8 cellular contexts compared by ENCODE assay signal in the genomic region with DNA sequence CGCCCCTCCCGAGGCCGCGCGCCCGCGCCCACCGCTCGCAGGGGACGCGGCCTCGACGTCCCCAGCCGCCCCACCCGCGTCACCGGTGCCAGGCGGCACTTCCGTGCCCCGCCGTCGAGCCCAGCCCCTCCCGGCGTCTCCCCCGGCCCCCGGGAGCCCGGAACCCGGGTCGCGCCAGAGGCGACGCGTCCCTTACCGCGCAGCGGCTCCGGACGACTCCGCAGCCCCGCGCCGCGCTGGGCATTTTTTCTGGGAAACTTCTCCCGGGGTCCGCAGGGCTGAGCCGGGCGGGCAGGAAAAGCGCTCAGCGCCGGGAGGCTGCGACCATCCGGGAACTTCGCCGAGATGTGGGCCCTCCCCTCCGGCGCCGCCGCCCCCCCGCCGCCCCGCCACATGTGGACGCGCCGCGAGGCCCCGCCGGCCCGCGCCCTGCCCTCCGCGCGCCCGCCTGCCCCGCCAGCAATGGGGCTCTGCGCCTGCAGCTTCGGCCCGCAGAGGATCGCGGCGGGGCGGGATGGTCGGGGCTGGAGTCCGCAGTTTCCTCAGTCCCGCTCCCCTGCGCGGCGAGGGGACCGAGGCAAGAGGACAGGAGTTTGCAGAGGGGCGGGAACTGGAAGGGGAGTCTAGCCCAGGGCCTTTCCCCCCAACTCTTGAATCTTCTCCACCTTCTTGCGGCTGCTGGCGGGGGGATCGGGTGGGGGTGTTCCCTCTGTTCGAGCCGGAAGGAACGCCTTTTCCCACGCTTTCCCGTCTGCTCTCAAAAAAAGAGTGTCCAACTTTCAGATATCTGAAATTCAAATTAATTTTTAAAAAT.
DNase-seq lines count a peak whose midpoint lies in the region; ATAC-seq, FAIRE-seq and TF ChIP-seq lines count a peak whose summit lies in the region.

No MANE protein-coding gene starts in this region.

- H3K9ac ChIP-seq in HUES64 (ENCODE audit: low read depth, low read length), result peak overlapping the region; percentile 73

- BruUV-seq in Caco-2 (replicated peaks; lab: Mats Ljungman, UMichigan), result no TSS peak

- FAIRE-seq in bronchial epithelial cell (lab: Jason Lieb, UNC), result no peak

- H3K9me3 ChIP-seq in Caco-2 (no peaks in the 10 kb centered on the region), HUES64 (ENCODE audit: insufficient read depth, low read depth, low read length) (no peaks in the 10 kb centered on the region), spleen (no peaks in the 10 kb centered on the region)

- TF ChIP-seq CTCF in Caco-2 (IDR thresholded peaks at IDR 0.05; ENCODE audit: insufficient read depth in 1 of 2, low read depth in 1 of 2, low read length in 1 of 2, severe bottlenecking in 1 of 2, unreplicated experiment in 1 of 2) (no peak), WI38 (IDR thresholded peaks at IDR 0.05; ENCODE audit: low read depth, low read length) (no peak), bronchial epithelial cell (IDR thresholded peaks at IDR 0.05; ENCODE audit: insufficient read depth, low read length, severe bottlenecking) (no peak), spleen (IDR thresholded peaks at IDR 0.05 in 8 of 11, conservative IDR thresholded peaks at IDR 0.05 in 3 of 11) (no peak)

- no peaks in the 10 kb centered on the region for H3K36me3 Mint-ChIP-seq in Caco-2 (ENCODE audit: insufficient read depth, unreplicated experiment)

- under 1% methylated on average over 95 of the region's 97 CpGs for WGBS in HUES64
- 0 to 1% (median 1%) methylated on average over 13 to 97 of the region's 97 CpGs for WGBS in spleen, 5 donors

- no peak overlapping the region for H3K27ac ChIP-seq in HUES64 (ENCODE audit: low read depth, low read length)
- H3K27ac ChIP-seq in spleen, result peak overlapping the region; percentile 83 to 93 (median 90)

- H3K4me1 ChIP-seq in Caco-2, result 0 out of 2 replicates have a peak, but pooled peaks cover 11% of the 10 kb centered on the region
- peaks cover 12% of the 10 kb centered on the region for H3K4me1 ChIP-seq in HUES64 (ENCODE audit: insufficient read depth, low read length)
- H3K4me1 ChIP-seq in spleen, result peaks cover 13 to 76% (median 32%) of the 10 kb centered on the region in 6 donors

- POLR2A ChIA-PET in Caco-2 (lab: Charles Lee), result interaction anchor here (0.6 kb wide), 1 partner anchor 107 kb away, joined by 8 read pairs; no protein-coding TSS in a partner anchor

- ATAC-seq in GM19463 (IDR thresholded peaks at IDR 0.05; ENCODE audit: unreplicated experiment) (peak; percentile 55), HG03469 (IDR thresholded peaks at IDR 0.05; ENCODE audit: unreplicated experiment) (no peak)

- peaks cover 15% of the 10 kb centered on the region for H3K4me1 Mint-ChIP-seq in Caco-2 (ENCODE audit: low read depth, unreplicated experiment)

- CTCF ChIA-PET in Caco-2 (lab: Charles Lee), result interaction anchor here (1.0 to 1.6 kb wide), 6 partner anchors 15 to 197 kb away, joined by 3 to 5 read pairs (median 4); no protein-coding TSS in a partner anchor

- peak in 1 of 2 experiments; percentile 58 for DNase-seq in Caco-2
- no peak for DNase-seq in bronchial epithelial cell (ENCODE audit: low read depth)
- peak; percentile 47 for DNase-seq in inferior parietal cortex (ENCODE audit: extremely low spot score)
- peak; percentile 92 for DNase-seq in spleen

- H3K4me3 ChIP-seq in Caco-2 (ENCODE audit: low read depth, low read length), result peak overlapping the region; percentile 60
- H3K4me3 ChIP-seq in HUES64 (ENCODE audit: low read length), result peak overlapping the region; percentile 78
- H3K4me3 ChIP-seq in WI38 (ENCODE audit: low read depth, low read length), result peak overlapping the region; percentile 82
- peak overlapping the region; percentile 51 for H3K4me3 ChIP-seq in bronchial epithelial cell (ENCODE audit: low read depth, low read length)
- H3K4me3 ChIP-seq in spleen, result peak overlapping the region; percentile 70 to 94 (median 88)

- no peaks in the 10 kb centered on the region for H3K36me3 ChIP-seq in Caco-2 (ENCODE audit: control insufficient read depth, insufficient read depth, low read length)
- no peaks in the 10 kb centered on the region for H3K36me3 ChIP-seq in HUES64 (ENCODE audit: insufficient read depth, low read length)
- H3K36me3 ChIP-seq in bronchial epithelial cell (ENCODE audit: control insufficient read depth, insufficient read depth, low read length), result no peaks in the 10 kb centered on the region
- H3K36me3 ChIP-seq in spleen, result no peaks in the 10 kb centered on the region

- no peaks in the 10 kb centered on the region; the same call in 1 of the 2 replicates for H3K27me3 ChIP-seq in Caco-2 (replicated peaks; ENCODE audit: control insufficient read depth, insufficient read depth, low read length)
- H3K27me3 ChIP-seq in HUES64 (ENCODE audit: insufficient read depth, low read length), result peaks cover 54% of the 10 kb centered on the region
- H3K27me3 ChIP-seq in bronchial epithelial cell (ENCODE audit: control insufficient read depth, insufficient read depth, low read length), result peaks cover 2% of the 10 kb centered on the region
- H3K27me3 ChIP-seq in spleen (replicated peaks in 1 of 7), result no peaks in the 10 kb centered on the region

- H3K27ac Mint-ChIP-seq in Caco-2 (ENCODE audit: unreplicated experiment), result peak overlapping the region; percentile 40

- H3K9me3 Mint-ChIP-seq in Caco-2 (ENCODE audit: unreplicated experiment), result no peaks in the 10 kb centered on the region

- peak overlapping the region; percentile 85 for H3K4me3 Mint-ChIP-seq in Caco-2 (ENCODE audit: unreplicated experiment)

- no peak for TF ChIP-seq POLR2A in spleen (IDR thresholded peaks at IDR 0.05)

- H3K27me3 Mint-ChIP-seq in Caco-2 (ENCODE audit: insufficient read depth, unreplicated experiment), result peaks cover 9% of the 10 kb centered on the region

- intact Hi-C loops in Caco-2 (cut with micrococcal nuclease; ENCODE audit: unreplicated experiment), result loop anchor here (1.0 to 2.0 kb wide), 3 partner anchors 65 to 220 kb away; no protein-coding TSS in a partner anchor
- intact Hi-C loops in spleen (cut with DNase I; ENCODE audit: low total_unique reads), result no loop called here
